ENCODE assay signal across 18 cellular contexts in the genomic region with DNA sequence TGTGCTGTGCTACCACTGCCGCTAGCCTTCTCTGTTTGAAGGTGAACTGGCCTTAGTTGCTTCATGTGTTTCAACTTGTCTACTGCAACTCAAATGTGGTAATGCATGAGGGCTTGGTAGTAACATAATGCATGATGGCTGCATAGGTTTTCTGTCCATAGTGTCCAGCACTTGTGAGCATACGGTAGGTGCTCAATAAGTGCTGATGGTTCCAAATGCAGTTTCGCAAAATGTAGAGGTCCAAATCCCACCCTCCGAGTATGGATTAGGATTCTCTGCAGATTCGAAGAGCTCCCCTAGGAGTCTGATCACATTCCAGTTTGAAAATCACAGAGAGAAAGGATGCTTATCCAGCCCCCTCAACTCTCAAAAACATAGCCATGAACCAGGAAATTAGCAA.
DNase-seq lines count a peak whose midpoint lies in the region; ATAC-seq and TF ChIP-seq lines count a peak whose summit lies in the region.
"Had no signal": no experiment of that assay in that cellular context is flagged by ENCODE, and none has a peak within 500 bp of the region (broad histone marks: within the 10 kb centered on the region; RNA-seq: fewer than 3 reads in every experiment).

No MANE protein-coding gene starts in this region.

- H3K9me3 ChIP-seq in BLaER1 (peaks cover 6% of the 10 kb centered on the region; the same call in 1 of the 2 replicates), OCI-LY1 (ENCODE audit: low read length) (peaks cover 4% of the 10 kb centered on the region; the same call in 1 of the 2 replicates), MM.1S (replicated peaks; ENCODE audit: insufficient read depth, low read length) (no peaks in the 10 kb centered on the region), osteoblast (ENCODE audit: low read depth, low read length) (no peaks in the 10 kb centered on the region)
- H3K9me3 ChIP-seq in BLaER1 treated with 17β-estradiol and CSF1 and Interleukin-3, amounts not matched to agents 10 nM and 100 nM (replicated peaks in 1 of 11), result peaks cover 0 to 14% (median 8%) of the 10 kb centered on the region in 11 experiments; a peak in 11 of 22 replicates
- H3K9me3 ChIP-seq: BE2C, HAP-1 had no signal

- H3K27ac ChIP-seq in BLaER1 (0 out of 2 replicates have a peak overlapping the region, but pooled peaks have one; percentile 74), OCI-LY1 (ENCODE audit: low read depth, low read length, poor library complexity, severe bottlenecking) (peak overlapping the region; percentile 86), MM.1S (ENCODE audit: low read length) (no peak overlapping the region), osteoblast (ENCODE audit: low read depth, low read length) (no peak overlapping the region)
- H3K27ac ChIP-seq in BLaER1 treated with 17β-estradiol and CSF1 and Interleukin-3, amounts not matched to agents 10 nM and 100 nM, result peak overlapping the region in 4 of 11 experiments; percentile 64 to 91 (median 83); a peak in 5 of 22 replicates
- H3K27ac ChIP-seq: HL-60 had no signal

- no peaks in the 10 kb centered on the region for H3K9me3 Mint-ChIP-seq in natural killer cell
- H3K9me3 Mint-ChIP-seq: IgD-negative memory B cell had no signal

- intact Hi-C loops in natural killer cell (cut with micrococcal nuclease), result no loop called here

- H3K4me2 ChIP-seq in BLaER1, result peak overlapping the region; percentile 85
- peak overlapping the region in 9 of 11 experiments; percentile 55 to 97 (median 83); a peak in 17 of 22 replicates for H3K4me2 ChIP-seq in BLaER1 treated with 17β-estradiol and CSF1 and Interleukin-3, amounts not matched to agents 10 nM and 100 nM
- no peak overlapping the region for H3K4me2 ChIP-seq in OCI-LY1 (ENCODE audit: low read length)
- H3K4me2 ChIP-seq in MM.1S (ENCODE audit: low read depth, low read length), result no peak overlapping the region
- no peak overlapping the region for H3K4me2 ChIP-seq in osteoblast (ENCODE audit: insufficient read depth, low read length)

- H3K27ac Mint-ChIP-seq in natural killer cell, result no peak overlapping the region
- H3K27ac Mint-ChIP-seq: IgD-negative memory B cell had no signal

- H3F3A ChIP-seq in OCI-LY1 (ENCODE audit: insufficient read depth, low read length), result no peaks in the 10 kb centered on the region
- peaks cover 16% of the 10 kb centered on the region for H3F3A ChIP-seq in MM.1S (ENCODE audit: insufficient read depth, low read length)

- ATAC-seq in natural killer cell (no peak), HG03175 (IDR thresholded peaks at IDR 0.05; ENCODE audit: unreplicated experiment) (no peak)

- DNase-seq in natural killer cell (no peak), MM.1S (no peak), osteoblast (ENCODE audit: insufficient read length, low spot score, missing footprints) (no peak)
- DNase-seq: ACHN; BE2C; CD4-positive, alpha-beta memory T cell; DMS153; DMS79; GDM1; KG1 had no signal

- H3K4me3 Mint-ChIP-seq in natural killer cell, result peak overlapping the region; percentile 7
- H3K4me3 Mint-ChIP-seq: CD14-positive monocyte; CD4-positive, alpha-beta memory T cell; IgD-negative memory B cell had no signal

- no peaks in the 10 kb centered on the region for H3K36me3 Mint-ChIP-seq in natural killer cell
- H3K36me3 Mint-ChIP-seq: CD14-positive monocyte; CD4-positive, alpha-beta memory T cell; IgD-negative memory B cell had no signal

- no peaks in the 10 kb centered on the region for H3K36me3 ChIP-seq in BLaER1
- H3K36me3 ChIP-seq in BLaER1 treated with 17β-estradiol and CSF1 and Interleukin-3, amounts not matched to agents 10 nM and 100 nM, result no peaks in the 10 kb centered on the region
- H3K36me3 ChIP-seq in OCI-LY1 (ENCODE audit: insufficient read depth, low read length), result peaks cover 3% of the 10 kb centered on the region; the same call in 1 of the 2 replicates
- no peaks in the 10 kb centered on the region for H3K36me3 ChIP-seq in MM.1S (replicated peaks; ENCODE audit: insufficient read depth, low read length)
- H3K36me3 ChIP-seq in osteoblast (ENCODE audit: insufficient read depth, low read length), result no peaks in the 10 kb centered on the region
- H3K36me3 ChIP-seq: BE2C, HAP-1 had no signal

- no peaks in the 10 kb centered on the region for H3K27me3 ChIP-seq in BLaER1
- H3K27me3 ChIP-seq in BLaER1 treated with 17β-estradiol and CSF1 and Interleukin-3, amounts not matched to agents 10 nM and 100 nM, result no peaks in the 10 kb centered on the region
- no peaks in the 10 kb centered on the region for H3K27me3 ChIP-seq in OCI-LY1 (ENCODE audit: insufficient read depth, low read length)
- no peaks in the 10 kb centered on the region for H3K27me3 ChIP-seq in MM.1S (replicated peaks; ENCODE audit: insufficient read depth, low read length)
- H3K27me3 ChIP-seq in osteoblast (ENCODE audit: insufficient read depth, low read length), result no peaks in the 10 kb centered on the region
- H3K27me3 ChIP-seq: BE2C had no signal

- H2AFZ ChIP-seq in OCI-LY1 (ENCODE audit: low read length) (no peak overlapping the region), MM.1S (ENCODE audit: low read length) (no peak overlapping the region), osteoblast (ENCODE audit: low read length) (no peak overlapping the region)

- no peaks in the 10 kb centered on the region for H3K27me3 Mint-ChIP-seq in natural killer cell (ENCODE audit: low read depth in 2 of 2)
- H3K27me3 Mint-ChIP-seq: CD4-positive, alpha-beta memory T cell; IgD-negative memory B cell had no signal

- no peaks in the 10 kb centered on the region for H3K79me2 ChIP-seq in OCI-LY1 (ENCODE audit: insufficient read depth, low read length)
- no peaks in the 10 kb centered on the region for H3K79me2 ChIP-seq in MM.1S (ENCODE audit: low read length)
- no peaks in the 10 kb centered on the region for H3K79me2 ChIP-seq in osteoblast (ENCODE audit: insufficient read depth, low read length)

- TF ChIP-seq CTCF in OCI-LY1 (IDR thresholded peaks at IDR 0.05; ENCODE audit: low read length) (no peak), natural killer cell (IDR thresholded peaks at IDR 0.05) (no peak), MM.1S (IDR thresholded peaks at IDR 0.05; ENCODE audit: low read length) (no peak), osteoblast (IDR thresholded peaks at IDR 0.05; ENCODE audit: extremely low read depth, low read depth, low read length) (no peak)

- H3K4me3 ChIP-seq in BLaER1 (no peak overlapping the region), OCI-LY1 (ENCODE audit: low read depth, low read length, poor library complexity, severe bottlenecking) (no peak overlapping the region), MM.1S (ENCODE audit: low read length) (no peak overlapping the region), osteoblast (ENCODE audit: insufficient read depth, low read length) (no peak overlapping the region)
- H3K4me3 ChIP-seq in BLaER1 treated with 17β-estradiol and CSF1 and Interleukin-3, amounts not matched to agents 10 nM and 100 nM, result no peak overlapping the region
- H3K4me3 ChIP-seq: HAP-1 had no signal

- H3K4me1 ChIP-seq in BLaER1, result peaks cover 77% of the 10 kb centered on the region
- H3K4me1 ChIP-seq in BLaER1 treated with 17β-estradiol and CSF1 and Interleukin-3, amounts not matched to agents 10 nM and 100 nM, result peaks cover 58 to 79% (median 74%) of the 10 kb centered on the region in 10 experiments
- peaks cover 49% of the 10 kb centered on the region for H3K4me1 ChIP-seq in OCI-LY1 (ENCODE audit: insufficient read depth, low read length, severe bottlenecking)
- peaks cover 21% of the 10 kb centered on the region for H3K4me1 ChIP-seq in MM.1S (ENCODE audit: low read length)
- peaks cover 7% of the 10 kb centered on the region for H3K4me1 ChIP-seq in osteoblast (ENCODE audit: insufficient read depth, low read length)

- no peaks in the 10 kb centered on the region for H4K20me1 ChIP-seq in BLaER1
- H4K20me1 ChIP-seq in BLaER1 treated with 17β-estradiol and CSF1 and Interleukin-3, amounts not matched to agents 10 nM and 100 nM, result no peaks in the 10 kb centered on the region
- no peaks in the 10 kb centered on the region for H4K20me1 ChIP-seq in OCI-LY1 (ENCODE audit: insufficient read depth, low read length)
- H4K20me1 ChIP-seq in MM.1S (ENCODE audit: insufficient read depth, low read length), result no peaks in the 10 kb centered on the region
- no peaks in the 10 kb centered on the region for H4K20me1 ChIP-seq in osteoblast (ENCODE audit: insufficient read depth, low read length)

- peaks cover 42 to 50% of the 10 kb centered on the region in 2 donors for H3K4me1 Mint-ChIP-seq in natural killer cell

- no peak overlapping the region for H3K9ac ChIP-seq in BLaER1
- H3K9ac ChIP-seq in BLaER1 treated with 17β-estradiol and CSF1 and Interleukin-3, amounts not matched to agents 10 nM and 100 nM, result peak overlapping the region in 3 of 11 experiments; percentile 40 to 71 (median 64); a peak in 2 of 22 replicates
- H3K9ac ChIP-seq in OCI-LY1 (ENCODE audit: low read length), result peak overlapping the region; percentile 55; the same call in 1 of the 2 replicates
- no peak overlapping the region for H3K9ac ChIP-seq in MM.1S (ENCODE audit: low read length)

- H3K9me2 ChIP-seq in OCI-LY1 (ENCODE audit: low read depth, low read length), result no peaks in the 10 kb centered on the region
- no peaks in the 10 kb centered on the region for H3K9me2 ChIP-seq in MM.1S (replicated peaks; ENCODE audit: insufficient read depth, low read length)

Comparison
In these comparisons a context has a peak if more than half of its experiments do, and no peak if none do; other contexts are left out.
1. H3K27ac ChIP-seq: peak in BLaER1 (single experiment) and OCI-LY1 (single experiment); none in MM.1S (single experiment) and osteoblast (single experiment).
2. H3K4me2 ChIP-seq: peak in BLaER1 (single experiment) and BLaER1 treated with 17β-estradiol and CSF1 and Interleukin-3, amounts not matched to agents 10 nM and 100 nM (9 of 11); none in OCI-LY1 (single experiment), MM.1S (single experiment) and osteoblast (single experiment).